ENCODE assay signal across 19 cellular contexts in the genomic region with DNA sequence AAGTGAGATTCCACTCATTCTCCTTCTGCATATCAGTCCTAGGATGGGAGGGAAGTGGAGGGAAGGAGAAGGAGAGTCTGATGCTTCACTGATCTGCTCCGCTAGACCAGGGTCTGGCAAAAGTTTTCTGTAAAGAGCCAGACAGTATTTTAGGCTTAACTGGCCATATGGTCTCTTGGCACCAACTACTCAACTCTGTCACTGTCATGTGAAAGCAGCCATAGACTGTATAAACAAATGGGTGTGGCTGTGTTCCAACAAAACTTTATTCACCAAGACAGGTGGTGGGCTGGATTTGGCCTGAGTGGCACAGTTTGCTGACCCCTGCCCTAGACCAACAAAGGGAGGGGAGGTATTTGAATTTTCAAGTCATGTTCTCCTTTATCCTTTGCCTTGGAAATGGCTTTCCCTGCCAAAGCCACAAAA. TPM values are rescaled to one million over a fixed set of nuclear protein-coding genes. Genes with fewer than 3 reads are reported as not detected.
DNase-seq lines count a peak whose midpoint lies in the region; TF ChIP-seq lines count a peak whose summit lies in the region.
"Had no signal": no experiment of that assay in that cellular context is flagged by ENCODE, and none has a peak within 500 bp of the region (broad histone marks: within the 10 kb centered on the region; RNA-seq: fewer than 3 reads in every experiment).

No MANE protein-coding gene starts in this region.

- peaks cover 16 to 56% (median 49%) of the 10 kb centered on the region in 4 donors for H3K4me1 ChIP-seq in esophagus muscularis mucosa
- H3K4me1 ChIP-seq in vagina = peaks cover 19% of the 10 kb centered on the region
- H3K4me1 ChIP-seq in A673 (ENCODE audit: insufficient read depth, low read length, poor library complexity, severe bottlenecking) = no peaks in the 10 kb centered on the region

- peaks cover 82% of the 10 kb centered on the region for H3K36me3 Mint-ChIP-seq in nephron progenitor cell (ENCODE audit: low read depth)
- H3K36me3 Mint-ChIP-seq in activated naive CD4-positive, alpha-beta T cell treated with anti-CD3 and anti-CD28 coated beads for 36 hours (ENCODE audit: low read depth) = peaks cover 44% of the 10 kb centered on the region

- H3K4me1 Mint-ChIP-seq in nephron progenitor cell = peaks cover 13% of the 10 kb centered on the region
- no peaks in the 10 kb centered on the region for H3K4me1 Mint-ChIP-seq in activated naive CD4-positive, alpha-beta T cell treated with anti-CD3 and anti-CD28 coated beads for 36 hours (ENCODE audit: low read depth)
- H3K4me1 Mint-ChIP-seq: activated T-helper 17 cell treated with anti-CD3 and anti-CD28 coated beads, Interleukin-2, amount 50 U/mL, for 72 hours; CD14-positive monocyte had no signal

- no TSS peak for BruUV-seq in A673 (replicated peaks; lab: Mats Ljungman, UMichigan)

- H3K27ac Mint-ChIP-seq in nephron progenitor cell = peak overlapping the region; percentile 18
- no peak overlapping the region for H3K27ac Mint-ChIP-seq in activated naive CD4-positive, alpha-beta T cell treated with anti-CD3 and anti-CD28 coated beads for 36 hours
- H3K27ac Mint-ChIP-seq: activated CD4-positive, alpha-beta memory T cell treated with anti-CD3 and anti-CD28 coated beads for 36 hours; activated T-helper 17 cell treated with anti-CD3 and anti-CD28 coated beads, Interleukin-2, amount 50 U/mL, for 72 hours; effector memory CD8-positive, alpha-beta T cell; progenitor cell of endocrine pancreas had no signal

- CTCF ChIA-PET in activated naive CD4-positive, alpha-beta T cell treated with anti-CD3 and anti-CD28 coated beads for 36 hours (lab: Charles Lee) = no interaction called here
- CTCF ChIA-PET in A673 (lab: Charles Lee) = no interaction called here

- H3K36me3 ChIP-seq in esophagus muscularis mucosa (peaks cover 47 to 94% (median 77%) of the 10 kb centered on the region in 4 donors), vagina (peaks cover 0 to 56% of the 10 kb centered on the region in 2 donors), A673 (ENCODE audit: insufficient read depth, low read length, poor library complexity, severe bottlenecking) (peaks cover 88% of the 10 kb centered on the region)

- H3K4me3 Mint-ChIP-seq in nephron progenitor cell = no peak overlapping the region
- H3K4me3 Mint-ChIP-seq in activated naive CD4-positive, alpha-beta T cell treated with anti-CD3 and anti-CD28 coated beads for 36 hours = no peak overlapping the region
- H3K4me3 Mint-ChIP-seq: activated CD4-positive, alpha-beta memory T cell treated with anti-CD3 and anti-CD28 coated beads for 36 hours; activated T-helper 17 cell treated with anti-CD3 and anti-CD28 coated beads, Interleukin-2, amount 50 U/mL, for 72 hours; CD14-positive monocyte; effector memory CD8-positive, alpha-beta T cell; H9 had no signal

- intact Hi-C loops in esophagus muscularis mucosa (cut with DNase I) (no loop called here), vagina (cut with DNase I) (no loop called here), A673 (cut with micrococcal nuclease; ENCODE audit: unreplicated experiment) (no loop called here)
- intact Hi-C loops in activated naive CD4-positive, alpha-beta T cell treated with anti-CD3 and anti-CD28 coated beads for 36 hours (cut with micrococcal nuclease) = no loop called here

- H3K27me3 ChIP-seq in esophagus muscularis mucosa = no peaks in the 10 kb centered on the region
- H3K27me3 ChIP-seq in vagina = no peaks in the 10 kb centered on the region
- H3K27me3 ChIP-seq in A673 (replicated peaks; ENCODE audit: insufficient read depth, low read depth, low read length, poor library complexity) = no peaks in the 10 kb centered on the region
- H3K27me3 ChIP-seq: transverse colon had no signal

- no peak overlapping the region for H3K4me3 ChIP-seq in esophagus muscularis mucosa
- no peak overlapping the region for H3K4me3 ChIP-seq in vagina
- H3K4me3 ChIP-seq in A673 (ENCODE audit: low read depth, low read length, poor library complexity, severe bottlenecking) = no peak overlapping the region
- H3K4me3 ChIP-seq: transverse colon had no signal

- H3K9me3 ChIP-seq in esophagus muscularis mucosa = no peaks in the 10 kb centered on the region
- H3K9me3 ChIP-seq in vagina = no peaks in the 10 kb centered on the region
- H3K9me3 ChIP-seq in A673 (ENCODE audit: low read depth, low read length, poor library complexity, severe bottlenecking) = no peaks in the 10 kb centered on the region
- H3K9me3 ChIP-seq: transverse colon had no signal

- no peak for TF ChIP-seq EP300 in esophagus muscularis mucosa (IDR thresholded peaks at IDR 0.05)

- POLR2A ChIA-PET in A673 (lab: Charles Lee; ENCODE audit: low non-redundant PET) = no interaction called here

- no peaks in the 10 kb centered on the region for H3K27me3 Mint-ChIP-seq in nephron progenitor cell (ENCODE audit: low read depth, poor library complexity)
- no peaks in the 10 kb centered on the region for H3K27me3 Mint-ChIP-seq in activated naive CD4-positive, alpha-beta T cell treated with anti-CD3 and anti-CD28 coated beads for 36 hours (ENCODE audit: low read depth)
- H3K27me3 Mint-ChIP-seq: activated CD4-positive, alpha-beta memory T cell treated with anti-CD3 and anti-CD28 coated beads for 36 hours; activated T-helper 17 cell treated with anti-CD3 and anti-CD28 coated beads, Interleukin-2, amount 50 U/mL, for 72 hours; effector memory CD8-positive, alpha-beta T cell; progenitor cell of endocrine pancreas had no signal

- DNase-seq in LHCN-M2 (ENCODE audit: low read depth) (peak; percentile 69), NCI-H82 treated with DMSO at 0.1 percent for 48 hours (lab: John Stamatoyannopoulos, UW; ENCODE audit: unreplicated experiment) (peak; percentile 84), esophagus muscularis mucosa (ENCODE audit: extremely low spot score) (no peak), nephron progenitor cell (no peak), germinal center (ENCODE audit: low spot score) (no peak), vagina (ENCODE audit: extremely low spot score in 2 of 2) (no peak), A673 (ENCODE audit: low spot score) (no peak)
- no peak for DNase-seq in activated naive CD4-positive, alpha-beta T cell treated with anti-CD3 and anti-CD28 coated beads for 36 hours
- DNase-seq: activated CD4-positive, alpha-beta memory T cell treated with anti-CD3 and anti-CD28 coated beads for 36 hours; aorta; effector memory CD8-positive, alpha-beta T cell; H9; kidney; NCI-H1436; SHP77 treated with DMSO at 0.1 percent for 48 hours; transverse colon had no signal

- H3K9me3 Mint-ChIP-seq in nephron progenitor cell = no peaks in the 10 kb centered on the region
- no peaks in the 10 kb centered on the region for H3K9me3 Mint-ChIP-seq in activated naive CD4-positive, alpha-beta T cell treated with anti-CD3 and anti-CD28 coated beads for 36 hours
- H3K9me3 Mint-ChIP-seq: activated CD4-positive, alpha-beta memory T cell treated with anti-CD3 and anti-CD28 coated beads for 36 hours; activated T-helper 17 cell treated with anti-CD3 and anti-CD28 coated beads, Interleukin-2, amount 50 U/mL, for 72 hours; CD14-positive monocyte; effector memory CD8-positive, alpha-beta T cell; H9 had no signal

- TF ChIP-seq POLR2A in esophagus muscularis mucosa (IDR thresholded peaks at IDR 0.05; ENCODE audit: low read depth) (no peak), vagina (IDR thresholded peaks at IDR 0.05) (no peak)

- peak overlapping the region; percentile 29 to 39 (median 31) for H3K27ac ChIP-seq in esophagus muscularis mucosa (replicated peaks in 1 of 4)
- H3K27ac ChIP-seq in vagina = no peak overlapping the region
- H3K27ac ChIP-seq in A673 (ENCODE audit: low read depth, low read length, poor library complexity, severe bottlenecking) = no peak overlapping the region

- no peak for TF ChIP-seq CTCF in esophagus muscularis mucosa (IDR thresholded peaks at IDR 0.05)
- no peak for TF ChIP-seq CTCF in nephron progenitor cell (IDR thresholded peaks at IDR 0.05)
- TF ChIP-seq CTCF in vagina (IDR thresholded peaks at IDR 0.05) = no peak
- no peak for TF ChIP-seq CTCF in A673 (conservative IDR thresholded peaks at IDR 0.05; ENCODE audit: low read depth, low read length)

- 67% methylated on average over 1 of the region's 1 CpG for WGBS in esophagus muscularis mucosa

RNA-seq across cellular contexts. Expression of a gene that starts 22.6 kb away (rescaled TPM):
- total RNA-seq in LHCN-M2 (2014; rRNA removed) = not detected in 2 replicates
- polyA plus RNA-seq in LHCN-M2 (2012) = not detected
- total RNA-seq in esophagus muscularis mucosa = not detected
- not detected for total RNA-seq in activated naive CD4-positive, alpha-beta T cell treated with anti-CD3 and anti-CD28 coated beads for 36 hours
- not detected for total RNA-seq in vagina
- not detected in 2 replicates for total RNA-seq in A673 (2021)
- total RNA-seq: activated CD4-positive, alpha-beta memory T cell treated with anti-CD3 and anti-CD28 coated beads for 36 hours; activated T-helper 17 cell treated with anti-CD3 and anti-CD28 coated beads, Interleukin-2, amount 50 U/mL, for 72 hours; aorta; H9; kidney; progenitor cell of endocrine pancreas; transverse colon had no signal
- polyA plus RNA-seq: aorta, CD14-positive monocyte had no signal

RNA-seq across cellular contexts. Expression of a gene that starts 50.4 kb away (rescaled TPM):
- total RNA-seq in LHCN-M2 (2014; rRNA removed) = 14.5 and 21.9 TPM in 2 replicates
- polyA plus RNA-seq in LHCN-M2 (2012) = 87.2 TPM
- 10 to 100 TPM; 38.3 to 56.3 (median 47.3) TPM for total RNA-seq in esophagus muscularis mucosa
- 10 to 100 TPM in 1 of 2 experiments, 1 to 10 TPM in 1; 9.4 to 10.4 TPM for total RNA-seq in activated naive CD4-positive, alpha-beta T cell treated with anti-CD3 and anti-CD28 coated beads for 36 hours
- total RNA-seq in vagina = 54.3 TPM
- total RNA-seq in A673 (2021) = 46.4 and 48.4 TPM in 2 replicates

RNA-seq across cellular contexts. Expression of a gene that starts 59.7 kb away (rescaled TPM):
- total RNA-seq in LHCN-M2 (2014; rRNA removed) = 0.83 and 4.0 TPM in 2 replicates
- polyA plus RNA-seq in LHCN-M2 (2012) = 1.3 TPM
- 1 to 10 TPM; 2.7 to 6.2 (median 3.0) TPM for total RNA-seq in esophagus muscularis mucosa
- under 1 TPM; 0.54 to 0.91 TPM for total RNA-seq in activated naive CD4-positive, alpha-beta T cell treated with anti-CD3 and anti-CD28 coated beads for 36 hours
- 1.5 TPM for total RNA-seq in vagina
- total RNA-seq in A673 (2021) = 1.6 and 2.0 TPM in 2 replicates

RNA-seq across cellular contexts. Expression of a gene that starts 59.9 kb away (rescaled TPM):
- total RNA-seq in LHCN-M2 (2014; rRNA removed) (260 and 273 TPM in 2 replicates), esophagus muscularis mucosa (100 to 1,000 TPM in 3 of 4 donors, 10 to 100 TPM in 1; 89.7 to 125 (median 111) TPM), vagina (103 TPM), A673 (2021) (222 and 239 TPM in 2 replicates)
- polyA plus RNA-seq in LHCN-M2 (2012) = 133 TPM
- 100 to 1,000 TPM; 102 to 104 TPM for total RNA-seq in activated naive CD4-positive, alpha-beta T cell treated with anti-CD3 and anti-CD28 coated beads for 36 hours

Comparison
In these comparisons a context has a peak if more than half of its experiments do, and no peak if none do; other contexts are left out.
1. DNase-seq: peak in LHCN-M2 (single experiment) and NCI-H82 treated with DMSO at 0.1 percent for 48 hours (single experiment); none in esophagus muscularis mucosa (single experiment), nephron progenitor cell (single experiment), activated naive CD4-positive, alpha-beta T cell treated with anti-CD3 and anti-CD28 coated beads for 36 hours (single experiment), germinal center (single experiment), vagina (0 of 2) and A673 (single experiment).
2. H3K27ac ChIP-seq: peak in esophagus muscularis mucosa (4 of 4); none in vagina (single experiment) and A673 (single experiment).